ENCODE assay signal across 1 cellular context in genomic region chr17:67200727-67201301, GRCh38.
TF ChIP-seq lines count a peak whose summit lies in the region.

No MANE protein-coding gene starts in this region.

TF ChIP-seq in HepG2, 621 proteins besides CTCF, POLR2A, EP300 and RAD21 (continued from another document):
- TF ChIP-seq HOMEZ (CRISPR knock-in tag; IDR thresholded peaks at IDR 0.05; ENCODE audit: low read depth) (0 out of 2 replicates have a peak, but pooled peaks have one; percentile 23), MIER3 (CRISPR knock-in tag; IDR thresholded peaks at IDR 0.05; ENCODE audit: borderline replicate concordance) (no peak), SRY (CRISPR knock-in tag; IDR thresholded peaks at IDR 0.05) (no peak), RBM22 (optimal IDR thresholded peaks at IDR 0.05; ENCODE audit: low read length) (peak; percentile 53), ZMYM4 (CRISPR knock-in tag; IDR thresholded peaks at IDR 0.05) (0 out of 2 replicates have a peak, but pooled peaks have one; percentile 16), DDIT3 (CRISPR knock-in tag; IDR thresholded peaks at IDR 0.05) (no peak), GZF1 (CRISPR knock-in tag; IDR thresholded peaks at IDR 0.05) (no peak), STAG1 (CRISPR knock-in tag; IDR thresholded peaks at IDR 0.05) (peak; percentile 49), CREB3 (CRISPR knock-in tag; IDR thresholded peaks at IDR 0.05) (no peak)
